In genomic region chr6:88246654-88247053, GRCh38 we compare ENCODE assay signal across 1 cellular context.
TF ChIP-seq lines count a peak whose summit lies in the region.

No MANE protein-coding gene starts in this region.

TF ChIP-seq in GM23338, 12 proteins besides CTCF, POLR2A, EP300 and RAD21 (continued from another document):
- TF ChIP-seq ZNF462 (CRISPR knock-in tag; IDR thresholded peaks at IDR 0.05) (no peak), ZNF114 (CRISPR knock-in tag; IDR thresholded peaks at IDR 0.05) (no peak)
TF ChIP-seq in GM23338: peak in this region for 0.
